ENCODE assay signal across 31 cellular contexts in the genomic region with DNA sequence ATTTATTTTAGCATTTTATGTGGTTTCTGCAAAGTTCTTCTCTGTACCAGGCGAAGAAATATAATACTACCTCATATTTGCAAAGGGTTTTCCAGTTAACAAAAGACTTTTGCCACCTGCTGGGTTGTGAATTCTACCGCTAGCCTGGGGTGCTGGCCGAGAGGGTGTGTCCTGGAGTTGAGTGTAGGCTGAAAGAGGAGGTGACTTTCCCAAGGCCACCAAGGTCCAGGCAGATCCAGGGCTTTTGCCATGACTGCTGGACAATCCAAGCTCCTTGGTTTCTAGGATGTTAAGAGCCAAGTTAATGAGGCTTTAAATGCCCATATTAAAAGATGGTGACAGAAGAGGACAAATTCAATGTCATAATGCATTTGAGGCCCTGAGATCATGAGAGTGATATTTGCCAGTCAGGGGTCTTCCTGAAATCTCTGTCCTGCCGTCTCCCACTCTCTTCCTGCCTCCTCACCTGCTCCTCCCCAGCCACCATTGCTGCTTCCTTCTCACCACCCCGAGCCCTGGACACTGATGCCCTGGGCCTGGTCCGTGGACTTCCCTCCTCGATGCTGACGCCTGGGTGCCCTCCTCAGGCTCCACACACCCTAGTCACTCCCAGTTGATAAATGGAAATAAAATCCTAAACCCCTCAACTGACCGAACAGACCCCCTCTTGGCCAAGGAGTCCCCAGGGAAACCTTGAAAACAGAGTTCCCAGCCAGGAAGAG.
"Had no signal": no experiment of that assay in that cellular context is flagged by ENCODE, and none has a peak within 500 bp of the region (broad histone marks: within the 10 kb centered on the region; RNA-seq: fewer than 3 reads in every experiment).

No MANE protein-coding gene starts in this region.

- H3K4me2 ChIP-seq: KMS-11 had no signal

- H3K9me3 Mint-ChIP-seq: activated CD4-positive, alpha-beta T cell treated with anti-CD3 and anti-CD28 coated beads, Interleukin-2, amount 10 ng/mL, durations not matched to agents 24 days and 14 days had no signal

- H3K4me3 ChIP-seq: MG63, SK-N-MC had no signal

- DNase-seq: activated B cell treated with CpG ODN at 0.5 μM for 24 hours; activated CD4-positive, alpha-beta T cell treated with anti-CD3 and anti-CD28 coated beads for 1 hour; activated CD4-positive, alpha-beta T cell treated with anti-CD3 and anti-CD28 coated beads, Interleukin-2, amount 10 ng/mL, durations not matched to agents 24 days and 14 days; activated CD4-positive, alpha-beta T cell treated with anti-CD3 and anti-CD28 coated beads, Interleukin-2, amount 50 U/mL, for 48 hours; activated CD8-positive, alpha-beta memory T cell treated with anti-CD3 and anti-CD28 coated beads, Interleukin-2, amount 10 ng/mL, durations not matched to agents 7 days and 5 days; activated gamma-delta T cell; activated naive CD4-positive, alpha-beta T cell treated with anti-CD3 and anti-CD28 coated beads for 36 hours; activated T-cell treated with anti-CD3 and anti-CD28 coated beads, Interleukin-2, amount 50 U/mL, for 24 hours; amygdala; MG63; MV-4-11; NCI-H1092 treated with DMSO at 0.1 percent for 48 hours; NCI-H1417 treated with DMSO at 0.1 percent for 48 hours; NCI-H1694; NCI-H2029; NCI-H2107; NCI-H2171 treated with DMSO at 0.1 percent for 48 hours; NCI-H345; NCI-H510A; NCI-H526 treated with DMSO at 0.1 percent for 48 hours; NCI-H82; T-cell; T-helper 2 cell; T1000 had no signal

- H3K4me1 Mint-ChIP-seq: activated B cell treated with CpG ODN at 0.5 μM for 24 hours; activated CD4-positive, alpha-beta T cell treated with anti-CD3 and anti-CD28 coated beads, Interleukin-2, amount 10 ng/mL, durations not matched to agents 24 days and 14 days; activated CD8-positive, alpha-beta memory T cell treated with anti-CD3 and anti-CD28 coated beads, Interleukin-2, amount 10 ng/mL, durations not matched to agents 7 days and 5 days; brain; T-cell had no signal

- H3K4me3 Mint-ChIP-seq: activated B cell treated with CpG ODN at 0.5 μM for 24 hours; activated CD4-positive, alpha-beta T cell treated with anti-CD3 and anti-CD28 coated beads, Interleukin-2, amount 10 ng/mL, durations not matched to agents 24 days and 14 days; activated CD8-positive, alpha-beta memory T cell treated with anti-CD3 and anti-CD28 coated beads, Interleukin-2, amount 10 ng/mL, durations not matched to agents 7 days and 5 days; activated naive CD4-positive, alpha-beta T cell treated with anti-CD3 and anti-CD28 coated beads for 36 hours; activated naive CD8-positive, alpha-beta T cell; activated T-cell treated with anti-CD3 and anti-CD28 coated beads, Interleukin-2, amount 50 U/mL, for 24 hours; activated T-helper 1 cell treated with anti-CD3 and anti-CD28 coated beads, Interleukin-12 subunit alpha, Interleukin-12 subunit beta, Interleukin-2, Interleukin-4 antibody, amounts not matched to agents 30 ng/mL and 10 ng/mL and 1 ng/mL, durations not matched to agents 14 hours and 24 hours and 36 hours; brain; T-cell had no signal

- H3K27ac ChIP-seq: KMS-11, SK-N-MC had no signal

- H3K27ac Mint-ChIP-seq: activated B cell treated with CpG ODN at 0.5 μM for 24 hours; activated CD4-positive, alpha-beta T cell treated with anti-CD3 and anti-CD28 coated beads, Interleukin-2, amount 10 ng/mL, durations not matched to agents 24 days and 14 days; activated CD8-positive, alpha-beta memory T cell treated with anti-CD3 and anti-CD28 coated beads, Interleukin-2, amount 10 ng/mL, durations not matched to agents 7 days and 5 days; activated naive CD4-positive, alpha-beta T cell treated with anti-CD3 and anti-CD28 coated beads for 36 hours; activated naive CD8-positive, alpha-beta T cell; activated T-cell treated with anti-CD3 and anti-CD28 coated beads, Interleukin-2, amount 50 U/mL, for 24 hours; activated T-helper 1 cell treated with anti-CD3 and anti-CD28 coated beads, Interleukin-12 subunit alpha, Interleukin-12 subunit beta, Interleukin-2, Interleukin-4 antibody, amounts not matched to agents 30 ng/mL and 10 ng/mL and 1 ng/mL, durations not matched to agents 14 hours and 24 hours and 36 hours; brain; T-cell had no signal

- FAIRE-seq: astrocyte, TTC549 had no signal

- H3K27me3 Mint-ChIP-seq: activated B cell treated with CpG ODN at 0.5 μM for 24 hours; activated CD4-positive, alpha-beta T cell treated with anti-CD3 and anti-CD28 coated beads, Interleukin-2, amount 10 ng/mL, durations not matched to agents 24 days and 14 days; activated CD8-positive, alpha-beta memory T cell treated with anti-CD3 and anti-CD28 coated beads, Interleukin-2, amount 10 ng/mL, durations not matched to agents 7 days and 5 days had no signal

- H3K36me3 Mint-ChIP-seq: activated CD8-positive, alpha-beta memory T cell treated with anti-CD3 and anti-CD28 coated beads, Interleukin-2, amount 10 ng/mL, durations not matched to agents 7 days and 5 days; activated naive CD8-positive, alpha-beta T cell; brain; T-cell had no signal

- ATAC-seq: activated CD8-positive, alpha-beta memory T cell treated with anti-CD3 and anti-CD28 coated beads, Interleukin-2, amount 10 ng/mL, durations not matched to agents 7 days and 5 days; T-cell had no signal
